In genomic region chr5:91277093-91277626, GRCh38 we compare ENCODE assay signal across 15 cellular contexts.
"Had no signal": no experiment of that assay in that cellular context is flagged by ENCODE, and none has a peak within 500 bp of the region (broad histone marks: within the 10 kb centered on the region; RNA-seq: fewer than 3 reads in every experiment).

No MANE protein-coding gene starts in this region.

- H3K4me3 Mint-ChIP-seq: endodermal cell had no signal

- H3K9me3 Mint-ChIP-seq: activated T-helper 17 cell treated with anti-CD3 and anti-CD28 coated beads, Interleukin-2, amount 50 U/mL, for 72 hours had no signal

- H3K27ac Mint-ChIP-seq: endodermal cell had no signal

- H3K27ac ChIP-seq: dorsolateral prefrontal cortex, gastrocnemius medialis, heart left ventricle, pancreas, tibial nerve, uterus had no signal

- H3K4me3 ChIP-seq: dorsolateral prefrontal cortex, gastrocnemius medialis, heart left ventricle, lung, pancreas, tibial nerve, uterus had no signal

- H3K36me3 ChIP-seq: gastrocnemius medialis, heart left ventricle, pancreas, tibial nerve, uterus had no signal

- ATAC-seq: activated CD4-positive, CD25-positive, alpha-beta regulatory T cell treated with anti-CD3 and anti-CD28 coated beads, Interleukin-2, amount 50 U/mL, for 24 hours; activated T-helper 17 cell treated with anti-CD3 and anti-CD28 coated beads, Interleukin-2, amount 50 U/mL, for 72 hours; gastrocnemius medialis; heart left ventricle; pancreas had no signal

- H3K27me3 ChIP-seq: dorsolateral prefrontal cortex, gastrocnemius medialis, heart left ventricle, pancreas, tibial nerve, uterus had no signal

- H3K4me1 ChIP-seq: uterus had no signal

- H3K9me3 ChIP-seq: gastrocnemius medialis, heart left ventricle, pancreas, tibial nerve, uterus had no signal

- H3K27me3 Mint-ChIP-seq: activated T-helper 17 cell treated with anti-CD3 and anti-CD28 coated beads, Interleukin-2, amount 50 U/mL, for 72 hours had no signal

- DNase-seq: activated CD4-positive, alpha-beta T cell treated with anti-CD3 and anti-CD28 coated beads, Interleukin-2, amount 50 U/mL, for 4 hours; activated naive CD4-positive, alpha-beta T cell treated with Interleukin-2 at 50 U/mL for 16 hours; dorsolateral prefrontal cortex; endodermal cell; gastrocnemius medialis; heart left ventricle; pancreas; stimulated activated CD4-positive, alpha-beta T cell treated with anti-CD3 and anti-CD28 coated beads, Interleukin-4, amount 100 ng/mL, for 24 hours; stimulated activated naive CD4-positive, alpha-beta T cell; T1000; uterus had no signal
